Comparison of ENCODE assay signal across 12 cellular contexts in genomic region chr1:38037481-38037939, GRCh38. TPM values are rescaled to one million over a fixed set of nuclear protein-coding genes. Genes with fewer than 3 reads are reported as not detected.
A peak's percentile ranks its signal among the peaks of the same experiment; 100 is the strongest.
DNase-seq lines count a peak whose midpoint lies in the region; ATAC-seq, FAIRE-seq and TF ChIP-seq lines count a peak whose summit lies in the region.
"Had no signal": no experiment of that assay in that cellular context is flagged by ENCODE, and none has a peak within 500 bp of the region (broad histone marks: within the 10 kb centered on the region; RNA-seq: fewer than 3 reads in every experiment).

No MANE protein-coding gene starts in this region.

- no peaks in the 10 kb centered on the region for H3K9me3 ChIP-seq in small intestine (ENCODE audit: control insufficient read depth, low read depth)
- H3K9me3 ChIP-seq in CD8-positive, alpha-beta memory T cell (ENCODE audit: low read length) = no peaks in the 10 kb centered on the region
- H3K9me3 ChIP-seq: neutrophil had no signal

- no peaks in the 10 kb centered on the region for H3K36me3 ChIP-seq in small intestine (ENCODE audit: control insufficient read depth in 2 of 2, insufficient read depth in 2 of 2, low read length in 2 of 2)
- no peaks in the 10 kb centered on the region for H3K36me3 ChIP-seq in CD8-positive, alpha-beta memory T cell (ENCODE audit: insufficient read depth, low read length)
- H3K36me3 ChIP-seq: neutrophil had no signal

- H3K4me3 ChIP-seq in choroid plexus epithelial cell (ENCODE audit: low read depth, low read length) = no peak overlapping the region
- no peak overlapping the region for H3K4me3 ChIP-seq in small intestine (ENCODE audit: low read depth in 1 of 2, low read length in 2 of 2)
- H3K4me3 ChIP-seq in CD8-positive, alpha-beta memory T cell (ENCODE audit: low read length) = no peak overlapping the region

- H3K4me1 ChIP-seq in small intestine (ENCODE audit: control insufficient read depth in 2 of 2, insufficient read depth in 1 of 2, low read depth in 1 of 2, low read length in 1 of 2) = no peaks in the 10 kb centered on the region
- no peaks in the 10 kb centered on the region for H3K4me1 ChIP-seq in CD8-positive, alpha-beta memory T cell (ENCODE audit: insufficient read depth, low read length)

- intact Hi-C loops in activated naive CD4-positive, alpha-beta T cell treated with anti-CD3 and anti-CD28 coated beads for 36 hours (cut with micrococcal nuclease) = no loop called here

- no peak overlapping the region for H3K27ac ChIP-seq in small intestine (ENCODE audit: low read depth in 1 of 2, low read length in 1 of 2)
- H3K27ac ChIP-seq in CD8-positive, alpha-beta memory T cell (ENCODE audit: low read depth, low read length) = no peak overlapping the region
- H3K27ac ChIP-seq: neutrophil had no signal

- CTCF ChIA-PET in activated naive CD4-positive, alpha-beta T cell treated with anti-CD3 and anti-CD28 coated beads for 36 hours (lab: Charles Lee) = interaction anchor here (0.9 to 2.6 kb wide), 2 partner anchors 9 to 35 kb away, joined by 3 to 11 read pairs; no protein-coding TSS in a partner anchor
- CTCF ChIA-PET in CD8-positive, alpha-beta memory T cell (lab: Charles Lee) = no interaction called here

- no peaks in the 10 kb centered on the region for H3K36me3 Mint-ChIP-seq in activated naive CD4-positive, alpha-beta T cell treated with anti-CD3 and anti-CD28 coated beads for 36 hours (ENCODE audit: low read depth)
- H3K36me3 Mint-ChIP-seq in CD8-positive, alpha-beta memory T cell = no peaks in the 10 kb centered on the region
- H3K36me3 Mint-ChIP-seq: CD8-positive, alpha-beta T cell had no signal

- H3K27me3 Mint-ChIP-seq in activated naive CD4-positive, alpha-beta T cell treated with anti-CD3 and anti-CD28 coated beads for 36 hours (ENCODE audit: low read depth) = peaks cover 29% of the 10 kb centered on the region
- H3K27me3 Mint-ChIP-seq in CD8-positive, alpha-beta memory T cell = peaks cover 24 to 41% of the 10 kb centered on the region in 2 donors

- no peak for ATAC-seq in HG02852 (IDR thresholded peaks at IDR 0.05; ENCODE audit: unreplicated experiment)
- ATAC-seq: activated CD8-positive, alpha-beta T cell treated with anti-CD3 and anti-CD28 coated beads for 36 hours; CD8-positive, alpha-beta T cell had no signal

- no peaks in the 10 kb centered on the region for H3K9me3 Mint-ChIP-seq in activated naive CD4-positive, alpha-beta T cell treated with anti-CD3 and anti-CD28 coated beads for 36 hours
- H3K9me3 Mint-ChIP-seq in CD8-positive, alpha-beta memory T cell = peaks cover 0 to 2% (median 0%) of the 10 kb centered on the region in 5 donors
- H3K9me3 Mint-ChIP-seq: activated CD8-positive, alpha-beta T cell treated with anti-CD3 and anti-CD28 coated beads for 36 hours; CD8-positive, alpha-beta T cell had no signal

- H3K27ac Mint-ChIP-seq in activated naive CD4-positive, alpha-beta T cell treated with anti-CD3 and anti-CD28 coated beads for 36 hours = no peak overlapping the region
- no peak overlapping the region for H3K27ac Mint-ChIP-seq in CD8-positive, alpha-beta memory T cell
- H3K27ac Mint-ChIP-seq: activated CD8-positive, alpha-beta T cell treated with anti-CD3 and anti-CD28 coated beads for 36 hours; CD8-positive, alpha-beta T cell had no signal

- POLR2A ChIA-PET in CD8-positive, alpha-beta memory T cell (lab: Charles Lee) = no interaction called here

- 34 to 53% (median 48%) methylated on average over 4 of the region's 4 CpGs for WGBS in small intestine, 3 donors

- no peaks in the 10 kb centered on the region for H3K4me1 Mint-ChIP-seq in activated naive CD4-positive, alpha-beta T cell treated with anti-CD3 and anti-CD28 coated beads for 36 hours (ENCODE audit: low read depth)
- no peaks in the 10 kb centered on the region for H3K4me1 Mint-ChIP-seq in CD8-positive, alpha-beta memory T cell

- H3K4me3 Mint-ChIP-seq in activated naive CD4-positive, alpha-beta T cell treated with anti-CD3 and anti-CD28 coated beads for 36 hours = no peak overlapping the region
- H3K4me3 Mint-ChIP-seq in CD8-positive, alpha-beta memory T cell = no peak overlapping the region
- H3K4me3 Mint-ChIP-seq: activated CD8-positive, alpha-beta T cell treated with anti-CD3 and anti-CD28 coated beads for 36 hours; CD8-positive, alpha-beta T cell had no signal

- no peak for FAIRE-seq in small intestine (lab: Jason Lieb, UNC)

- H3K27me3 ChIP-seq in small intestine (ENCODE audit: control insufficient read depth in 2 of 2, insufficient read depth in 2 of 2, low read length in 2 of 2) = peaks cover 2 to 13% of the 10 kb centered on the region in 2 donors
- H3K27me3 ChIP-seq in CD8-positive, alpha-beta memory T cell (ENCODE audit: insufficient read depth, low read length, poor library complexity, severe bottlenecking) = peaks cover 9% of the 10 kb centered on the region

- peak; percentile 38 for DNase-seq in activated naive CD4-positive, alpha-beta T cell treated with anti-CD3 and anti-CD28 coated beads for 36 hours
- DNase-seq in activated naive CD4-positive, alpha-beta T cell treated with Interleukin-2 at 50 U/mL for 16 hours = no peak
- peak; percentile 42 for DNase-seq in NAMALWA (ENCODE audit: low spot score)
- DNase-seq in choroid plexus epithelial cell (ENCODE audit: low read depth) = no peak
- peak; percentile 18 for DNase-seq in small intestine
- DNase-seq in CD8-positive, alpha-beta memory T cell = no peak
- DNase-seq in NCI-H748 (lab: John Stamatoyannopoulos, UW; ENCODE audit: unreplicated experiment) = no peak
- DNase-seq: activated CD8-positive, alpha-beta T cell treated with anti-CD3 and anti-CD28 coated beads for 36 hours; CD8-positive, alpha-beta T cell had no signal

- TF ChIP-seq CTCF in choroid plexus epithelial cell (conservative IDR thresholded peaks at IDR 0.05; ENCODE audit: low read depth, low read length) = peak; percentile 47

RNA-seq across cellular contexts. Expression of gene POU3F1, which starts 9.1 kb away (rescaled TPM):
- total RNA-seq in activated naive CD4-positive, alpha-beta T cell treated with anti-CD3 and anti-CD28 coated beads for 36 hours = not detected
- polyA plus RNA-seq in small intestine = not detected
- under 1 TPM; 0.44 to 0.57 TPM for total RNA-seq in CD8-positive, alpha-beta memory T cell
- polyA plus RNA-seq in CD8-positive, alpha-beta memory T cell = 0.09 TPM
- total RNA-seq: LHCN-M2 had no signal

RNA-seq across cellular contexts. Expression of gene UTP11, which starts 25.0 kb away (rescaled TPM):
- 10 to 100 TPM; 49.7 to 49.8 TPM for total RNA-seq in activated naive CD4-positive, alpha-beta T cell treated with anti-CD3 and anti-CD28 coated beads for 36 hours
- polyA plus RNA-seq in small intestine = 10 to 100 TPM; 17.0 to 29.9 (median 23.0) TPM
- 10 to 100 TPM; 73.5 to 73.6 TPM for total RNA-seq in CD8-positive, alpha-beta memory T cell
- 22.4 TPM for polyA plus RNA-seq in CD8-positive, alpha-beta memory T cell

RNA-seq across cellular contexts. Expression of gene FHL3, which starts 32.2 kb away (rescaled TPM):
- 10 to 100 TPM; 12.1 to 12.7 TPM for total RNA-seq in activated naive CD4-positive, alpha-beta T cell treated with anti-CD3 and anti-CD28 coated beads for 36 hours
- polyA plus RNA-seq in small intestine = 1 to 10 TPM in 2 of 3 donors, under 1 TPM in 1; 0.89 to 8.1 (median 6.5) TPM
- total RNA-seq in CD8-positive, alpha-beta memory T cell = 10 to 100 TPM; 15.4 to 17.5 TPM
- 19.7 TPM for polyA plus RNA-seq in CD8-positive, alpha-beta memory T cell

RNA-seq across cellular contexts. Expression of gene SF3A3, which starts 47.7 kb away (rescaled TPM):
- 10 to 100 TPM; 88.2 to 89.9 TPM for total RNA-seq in activated naive CD4-positive, alpha-beta T cell treated with anti-CD3 and anti-CD28 coated beads for 36 hours
- polyA plus RNA-seq in small intestine = 10 to 100 TPM; 13.9 to 24.7 (median 19.7) TPM
- 100 to 1,000 TPM; 116 to 129 TPM for total RNA-seq in CD8-positive, alpha-beta memory T cell
- 94.6 TPM for polyA plus RNA-seq in CD8-positive, alpha-beta memory T cell

Comparison
In these comparisons a context has a peak if more than half of its experiments do, and no peak if none do; other contexts are left out.
1. DNase-seq: peak in activated naive CD4-positive, alpha-beta T cell treated with anti-CD3 and anti-CD28 coated beads for 36 hours (single experiment), NAMALWA (single experiment) and small intestine (single experiment); none in activated naive CD4-positive, alpha-beta T cell treated with Interleukin-2 at 50 U/mL for 16 hours (single experiment), choroid plexus epithelial cell (single experiment), CD8-positive, alpha-beta memory T cell (0 of 5) and NCI-H748 (single experiment).